In the genomic region with DNA sequence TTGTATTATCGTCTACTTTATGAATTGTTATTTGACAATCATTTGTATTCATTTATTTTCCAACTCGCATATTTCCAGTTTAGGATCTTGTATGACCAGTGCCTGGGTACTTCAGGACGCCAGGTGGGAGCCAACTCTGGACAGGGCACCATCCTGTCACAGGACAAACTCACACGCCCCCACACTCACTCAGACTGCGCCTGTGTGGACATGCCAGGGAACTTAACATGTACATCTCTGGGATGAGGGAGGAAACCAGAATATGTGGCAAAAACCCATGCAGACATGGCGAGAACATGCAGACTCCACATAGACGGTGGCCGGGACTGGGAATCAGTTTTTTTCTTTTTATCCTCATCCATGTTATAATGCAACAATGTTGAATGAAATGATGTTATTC, we compare ENCODE assay signal across 34 cellular contexts.
"Had no signal": no experiment of that assay in that cellular context is flagged by ENCODE, and none has a peak within 500 bp of the region (broad histone marks: within the 10 kb centered on the region; RNA-seq: fewer than 3 reads in every experiment).

No MANE protein-coding gene starts in this region.

- H3K4me3 Mint-ChIP-seq: activated CD4-positive, alpha-beta memory T cell treated with anti-CD3 and anti-CD28 coated beads, Interleukin-2, amount 10 ng/mL, durations not matched to agents 7 days and 5 days; activated CD4-positive, alpha-beta T cell treated with anti-CD3 and anti-CD28 coated beads, Interleukin-2, amount 10 ng/mL, durations not matched to agents 7 days and 5 days; activated CD8-positive, alpha-beta memory T cell treated with anti-CD3 and anti-CD28 coated beads, Interleukin-2, amount 10 ng/mL, durations not matched to agents 7 days and 5 days; activated naive CD4-positive, alpha-beta T cell treated with anti-CD3 and anti-CD28 coated beads for 36 hours; activated naive CD4-positive, alpha-beta T cell treated with anti-CD3 and anti-CD28 coated beads, Interleukin-2, amount 50 U/mL, for 24 hours; activated naive CD8-positive, alpha-beta T cell treated with anti-CD3 and anti-CD28 coated beads, Interleukin-2, amount 10 ng/mL, durations not matched to agents 7 days and 5 days; activated T-helper 1 cell treated with anti-CD3 and anti-CD28 coated beads, Interleukin-12 subunit alpha, Interleukin-12 subunit beta, Interleukin-2, Interleukin-4 antibody, amounts not matched to agents 30 ng/mL and 10 ng/mL and 1 ng/mL, durations not matched to agents 14 hours and 24 hours and 36 hours; T-helper 17 cell; T-helper 2 cell treated with Interferon-gamma antibody and Interleukin-4, amounts not matched to agents 5 μg/mL and 100 μg/mL, for 36 hours had no signal

- H3K4me3 ChIP-seq: cardiac muscle cell, colonic mucosa had no signal

- H3K27me3 Mint-ChIP-seq: activated CD4-positive, alpha-beta memory T cell treated with anti-CD3 and anti-CD28 coated beads, Interleukin-2, amount 10 ng/mL, durations not matched to agents 7 days and 5 days; activated CD4-positive, alpha-beta T cell treated with anti-CD3 and anti-CD28 coated beads, Interleukin-2, amount 10 ng/mL, durations not matched to agents 7 days and 5 days; activated CD8-positive, alpha-beta memory T cell treated with anti-CD3 and anti-CD28 coated beads, Interleukin-2, amount 10 ng/mL, durations not matched to agents 7 days and 5 days; activated naive CD4-positive, alpha-beta T cell treated with anti-CD3 and anti-CD28 coated beads, Interleukin-2, amount 50 U/mL, for 24 hours; activated naive CD8-positive, alpha-beta T cell treated with anti-CD3 and anti-CD28 coated beads, Interleukin-2, amount 10 ng/mL, durations not matched to agents 7 days and 5 days; T-helper 17 cell had no signal

- DNase-seq: activated CD4-positive, alpha-beta memory T cell treated with anti-CD3 and anti-CD28 coated beads, Interleukin-2, amount 10 ng/mL, durations not matched to agents 7 days and 5 days; activated CD4-positive, alpha-beta T cell treated with anti-CD3 and anti-CD28 coated beads for 1 hour; activated CD4-positive, alpha-beta T cell treated with anti-CD3 and anti-CD28 coated beads for 4 hours; activated CD4-positive, alpha-beta T cell treated with anti-CD3 and anti-CD28 coated beads, Interleukin-2, amount 10 ng/mL, durations not matched to agents 7 days and 5 days; activated CD4-positive, alpha-beta T cell treated with anti-CD3 and anti-CD28 coated beads, Interleukin-2, amount 50 U/mL, for 4 hours; activated CD8-positive, alpha-beta memory T cell treated with anti-CD3 and anti-CD28 coated beads, Interleukin-2, amount 10 ng/mL, durations not matched to agents 7 days and 5 days; activated CD8-positive, alpha-beta memory T cell treated with anti-CD3 and anti-CD28 coated beads, Interleukin-2, amount 50 U/mL, for 4 hours; activated effector memory CD4-positive, alpha-beta T cell treated with anti-CD3 and anti-CD28 coated beads, Interleukin-2, amount 50 U/mL, for 16 hours; activated naive CD4-positive, alpha-beta T cell treated with anti-CD3 and anti-CD28 coated beads for 36 hours; activated naive CD8-positive, alpha-beta T cell treated with anti-CD3 and anti-CD28 coated beads, Interleukin-2, amount 10 ng/mL, durations not matched to agents 7 days and 5 days; activated T-cell treated with anti-CD3 and anti-CD28 coated beads, Interleukin-2, amount 50 U/mL, for 1 hour; activated T-cell treated with anti-CD3 and anti-CD28 coated beads, Interleukin-2, amount 50 U/mL, for 48 hours; amniotic stem cell; anterior cingulate cortex; brain microvascular endothelial cell; central memory CD4-positive, alpha-beta T cell; cerebellar nuclear complex; colonic mucosa; effector CD8-positive, alpha-beta T cell; foreskin fibroblast; head of caudate nucleus; T-helper 1 cell; T-helper 17 cell; T1000 had no signal

- H3K27ac ChIP-seq: brain microvascular endothelial cell, cardiac muscle cell, colonic mucosa had no signal

- H3K27ac Mint-ChIP-seq: activated CD4-positive, alpha-beta memory T cell treated with anti-CD3 and anti-CD28 coated beads, Interleukin-2, amount 10 ng/mL, durations not matched to agents 7 days and 5 days; activated CD4-positive, alpha-beta T cell treated with anti-CD3 and anti-CD28 coated beads, Interleukin-2, amount 10 ng/mL, durations not matched to agents 7 days and 5 days; activated CD8-positive, alpha-beta memory T cell treated with anti-CD3 and anti-CD28 coated beads, Interleukin-2, amount 10 ng/mL, durations not matched to agents 7 days and 5 days; activated naive CD4-positive, alpha-beta T cell treated with anti-CD3 and anti-CD28 coated beads for 36 hours; activated naive CD4-positive, alpha-beta T cell treated with anti-CD3 and anti-CD28 coated beads, Interleukin-2, amount 50 U/mL, for 24 hours; activated naive CD8-positive, alpha-beta T cell treated with anti-CD3 and anti-CD28 coated beads, Interleukin-2, amount 10 ng/mL, durations not matched to agents 7 days and 5 days; activated T-helper 1 cell treated with anti-CD3 and anti-CD28 coated beads, Interleukin-12 subunit alpha, Interleukin-12 subunit beta, Interleukin-2, Interleukin-4 antibody, amounts not matched to agents 30 ng/mL and 10 ng/mL and 1 ng/mL, durations not matched to agents 14 hours and 24 hours and 36 hours; activated T-helper 2 cell treated with anti-CD3 and anti-CD28 coated beads, Interferon-gamma antibody, Interleukin-2, Interleukin-4, amounts not matched to agents 10 μg/mL and 5 μg/mL and 100 μg/mL, durations not matched to agents 14 hours and 24 hours and 36 hours; T-helper 17 cell; T-helper 2 cell treated with Interferon-gamma antibody and Interleukin-4, amounts not matched to agents 5 μg/mL and 100 μg/mL, for 36 hours had no signal

- H3K9me3 Mint-ChIP-seq: activated CD4-positive, alpha-beta memory T cell treated with anti-CD3 and anti-CD28 coated beads, Interleukin-2, amount 10 ng/mL, durations not matched to agents 7 days and 5 days; activated CD4-positive, alpha-beta T cell treated with anti-CD3 and anti-CD28 coated beads, Interleukin-2, amount 10 ng/mL, durations not matched to agents 7 days and 5 days; activated naive CD4-positive, alpha-beta T cell treated with anti-CD3 and anti-CD28 coated beads for 36 hours; activated naive CD4-positive, alpha-beta T cell treated with anti-CD3 and anti-CD28 coated beads, Interleukin-2, amount 50 U/mL, for 24 hours; activated naive CD8-positive, alpha-beta T cell treated with anti-CD3 and anti-CD28 coated beads, Interleukin-2, amount 10 ng/mL, durations not matched to agents 7 days and 5 days; activated T-helper 1 cell treated with anti-CD3 and anti-CD28 coated beads, Interleukin-12 subunit alpha, Interleukin-12 subunit beta, Interleukin-2, Interleukin-4 antibody, amounts not matched to agents 30 ng/mL and 10 ng/mL and 1 ng/mL, durations not matched to agents 14 hours and 24 hours and 36 hours; activated T-helper 2 cell treated with anti-CD3 and anti-CD28 coated beads, Interferon-gamma antibody, Interleukin-2, Interleukin-4, amounts not matched to agents 10 μg/mL and 5 μg/mL and 100 μg/mL, durations not matched to agents 14 hours and 24 hours and 36 hours; T-helper 2 cell treated with Interferon-gamma antibody and Interleukin-4, amounts not matched to agents 5 μg/mL and 100 μg/mL, for 36 hours had no signal

- H3K27me3 ChIP-seq: brain microvascular endothelial cell, cardiac muscle cell, colonic mucosa had no signal

- H3K9me3 ChIP-seq: colonic mucosa had no signal

- FAIRE-seq: astrocyte, endometrium, endothelial cell of umbilical vein, frontal cortex had no signal

- ATAC-seq: activated CD8-positive, alpha-beta memory T cell treated with anti-CD3 and anti-CD28 coated beads, Interleukin-2, amount 10 ng/mL, durations not matched to agents 7 days and 5 days; esophagus mucosa; T-helper 17 cell had no signal

- H3K36me3 ChIP-seq: brain microvascular endothelial cell, cardiac muscle cell, colonic mucosa had no signal
